8 cellular contexts compared by ENCODE assay signal in genomic region chr4:120066182-120066524, GRCh38. TPM values are rescaled to one million over a fixed set of nuclear protein-coding genes. Genes with fewer than 3 reads are reported as not detected.
DNase-seq lines count a peak whose midpoint lies in the region; ATAC-seq and TF ChIP-seq lines count a peak whose summit lies in the region.

No MANE protein-coding gene starts in this region.

- H3K36me3 ChIP-seq in RWPE2 (ENCODE audit: low read depth) (peaks cover 45% of the 10 kb centered on the region), osteoblast (ENCODE audit: insufficient read depth, low read length) (no peaks in the 10 kb centered on the region)

- no peaks in the 10 kb centered on the region for H3K9me3 ChIP-seq in RWPE2 (ENCODE audit: severe bottlenecking)
- no peaks in the 10 kb centered on the region for H3K9me3 ChIP-seq in osteoblast (ENCODE audit: low read depth, low read length)

- H3K27ac ChIP-seq in RWPE2 (ENCODE audit: poor library complexity, severe bottlenecking) (peak overlapping the region; percentile 87), osteoblast (ENCODE audit: low read depth, low read length) (peak overlapping the region; percentile 96)

- H3K4me1 ChIP-seq in RWPE2 (ENCODE audit: insufficient read depth, poor library complexity, severe bottlenecking) (peaks cover 36% of the 10 kb centered on the region), osteoblast (ENCODE audit: insufficient read depth, low read length) (peaks cover 61% of the 10 kb centered on the region)

- H3K4me3 ChIP-seq in RWPE2 (ENCODE audit: severe bottlenecking) (peak overlapping the region; percentile 54), osteoblast (ENCODE audit: insufficient read depth, low read length) (peak overlapping the region; percentile 84)

- H3K4me2 ChIP-seq in osteoblast (ENCODE audit: insufficient read depth, low read length), result peak overlapping the region; percentile 94

- H3K27me3 ChIP-seq in RWPE2 (ENCODE audit: insufficient read depth, poor library complexity, severe bottlenecking), result no peaks in the 10 kb centered on the region
- no peaks in the 10 kb centered on the region for H3K27me3 ChIP-seq in osteoblast (ENCODE audit: insufficient read depth, low read length)

- TF ChIP-seq CTCF in RWPE2 (IDR thresholded peaks at IDR 0.05; ENCODE audit: poor library complexity, severe bottlenecking) (no peak), osteoblast (IDR thresholded peaks at IDR 0.05; ENCODE audit: extremely low read depth, low read depth, low read length) (no peak)

- peak overlapping the region; percentile 96 for H2AFZ ChIP-seq in osteoblast (ENCODE audit: low read length)

- peak; percentile 46 for DNase-seq in DMS 273 (lab: John Stamatoyannopoulos, UW; ENCODE audit: unreplicated experiment)
- DNase-seq in DMS 273 treated with DMSO at 0.1 percent for 48 hours (lab: John Stamatoyannopoulos, UW), result no peak
- no peak for DNase-seq in RWPE2 (ENCODE audit: low spot score)
- DNase-seq in effector CD8-positive, alpha-beta T cell (lab: John Stamatoyannopoulos, UW), result peak; percentile 31
- no peak for DNase-seq in osteoblast (ENCODE audit: insufficient read length, low spot score, missing footprints)
- DNase-seq in NCI-H2171 (lab: John Stamatoyannopoulos, UW), result no peak
- no peak for DNase-seq in Ammon's horn (ENCODE audit: low spot score)

- no peaks in the 10 kb centered on the region for H4K20me1 ChIP-seq in osteoblast (ENCODE audit: insufficient read depth, low read length)

- H3K79me2 ChIP-seq in osteoblast (ENCODE audit: insufficient read depth, low read length), result peaks cover 60% of the 10 kb centered on the region

- ATAC-seq in HG02588 (IDR thresholded peaks at IDR 0.05; ENCODE audit: unreplicated experiment) (peak; percentile 48), RWPE2 (ENCODE audit: low read depth) (no peak)

RNA-seq across cellular contexts. Expression of gene MAD2L1, which starts 0.5 kb away (rescaled TPM):
- 2.9 and 4.7 TPM in 2 replicates for total RNA-seq in osteoblast

Comparison
In these comparisons a context has a peak if more than half of its experiments do, and no peak if none do; other contexts are left out.
1. DNase-seq: peak in DMS 273 (single experiment) and effector CD8-positive, alpha-beta T cell (single experiment); none in DMS 273 treated with DMSO at 0.1 percent for 48 hours (single experiment), RWPE2 (single experiment), osteoblast (single experiment), NCI-H2171 (single experiment) and Ammon's horn (single experiment).